ENCODE assay signal across 1 cellular context in genomic region chr1:67430358-67431155, GRCh38.
TF ChIP-seq lines count a peak whose summit lies in the region.

Gene SERBP1 (minus strand): TSS chr1:67430402. CDS start chr1:67430300, 102 bp downstream.

TF ChIP-seq in GM23338, 12 proteins besides CTCF, POLR2A, EP300 and RAD21 (continued from another document):
- TF ChIP-seq, protein P1, sequence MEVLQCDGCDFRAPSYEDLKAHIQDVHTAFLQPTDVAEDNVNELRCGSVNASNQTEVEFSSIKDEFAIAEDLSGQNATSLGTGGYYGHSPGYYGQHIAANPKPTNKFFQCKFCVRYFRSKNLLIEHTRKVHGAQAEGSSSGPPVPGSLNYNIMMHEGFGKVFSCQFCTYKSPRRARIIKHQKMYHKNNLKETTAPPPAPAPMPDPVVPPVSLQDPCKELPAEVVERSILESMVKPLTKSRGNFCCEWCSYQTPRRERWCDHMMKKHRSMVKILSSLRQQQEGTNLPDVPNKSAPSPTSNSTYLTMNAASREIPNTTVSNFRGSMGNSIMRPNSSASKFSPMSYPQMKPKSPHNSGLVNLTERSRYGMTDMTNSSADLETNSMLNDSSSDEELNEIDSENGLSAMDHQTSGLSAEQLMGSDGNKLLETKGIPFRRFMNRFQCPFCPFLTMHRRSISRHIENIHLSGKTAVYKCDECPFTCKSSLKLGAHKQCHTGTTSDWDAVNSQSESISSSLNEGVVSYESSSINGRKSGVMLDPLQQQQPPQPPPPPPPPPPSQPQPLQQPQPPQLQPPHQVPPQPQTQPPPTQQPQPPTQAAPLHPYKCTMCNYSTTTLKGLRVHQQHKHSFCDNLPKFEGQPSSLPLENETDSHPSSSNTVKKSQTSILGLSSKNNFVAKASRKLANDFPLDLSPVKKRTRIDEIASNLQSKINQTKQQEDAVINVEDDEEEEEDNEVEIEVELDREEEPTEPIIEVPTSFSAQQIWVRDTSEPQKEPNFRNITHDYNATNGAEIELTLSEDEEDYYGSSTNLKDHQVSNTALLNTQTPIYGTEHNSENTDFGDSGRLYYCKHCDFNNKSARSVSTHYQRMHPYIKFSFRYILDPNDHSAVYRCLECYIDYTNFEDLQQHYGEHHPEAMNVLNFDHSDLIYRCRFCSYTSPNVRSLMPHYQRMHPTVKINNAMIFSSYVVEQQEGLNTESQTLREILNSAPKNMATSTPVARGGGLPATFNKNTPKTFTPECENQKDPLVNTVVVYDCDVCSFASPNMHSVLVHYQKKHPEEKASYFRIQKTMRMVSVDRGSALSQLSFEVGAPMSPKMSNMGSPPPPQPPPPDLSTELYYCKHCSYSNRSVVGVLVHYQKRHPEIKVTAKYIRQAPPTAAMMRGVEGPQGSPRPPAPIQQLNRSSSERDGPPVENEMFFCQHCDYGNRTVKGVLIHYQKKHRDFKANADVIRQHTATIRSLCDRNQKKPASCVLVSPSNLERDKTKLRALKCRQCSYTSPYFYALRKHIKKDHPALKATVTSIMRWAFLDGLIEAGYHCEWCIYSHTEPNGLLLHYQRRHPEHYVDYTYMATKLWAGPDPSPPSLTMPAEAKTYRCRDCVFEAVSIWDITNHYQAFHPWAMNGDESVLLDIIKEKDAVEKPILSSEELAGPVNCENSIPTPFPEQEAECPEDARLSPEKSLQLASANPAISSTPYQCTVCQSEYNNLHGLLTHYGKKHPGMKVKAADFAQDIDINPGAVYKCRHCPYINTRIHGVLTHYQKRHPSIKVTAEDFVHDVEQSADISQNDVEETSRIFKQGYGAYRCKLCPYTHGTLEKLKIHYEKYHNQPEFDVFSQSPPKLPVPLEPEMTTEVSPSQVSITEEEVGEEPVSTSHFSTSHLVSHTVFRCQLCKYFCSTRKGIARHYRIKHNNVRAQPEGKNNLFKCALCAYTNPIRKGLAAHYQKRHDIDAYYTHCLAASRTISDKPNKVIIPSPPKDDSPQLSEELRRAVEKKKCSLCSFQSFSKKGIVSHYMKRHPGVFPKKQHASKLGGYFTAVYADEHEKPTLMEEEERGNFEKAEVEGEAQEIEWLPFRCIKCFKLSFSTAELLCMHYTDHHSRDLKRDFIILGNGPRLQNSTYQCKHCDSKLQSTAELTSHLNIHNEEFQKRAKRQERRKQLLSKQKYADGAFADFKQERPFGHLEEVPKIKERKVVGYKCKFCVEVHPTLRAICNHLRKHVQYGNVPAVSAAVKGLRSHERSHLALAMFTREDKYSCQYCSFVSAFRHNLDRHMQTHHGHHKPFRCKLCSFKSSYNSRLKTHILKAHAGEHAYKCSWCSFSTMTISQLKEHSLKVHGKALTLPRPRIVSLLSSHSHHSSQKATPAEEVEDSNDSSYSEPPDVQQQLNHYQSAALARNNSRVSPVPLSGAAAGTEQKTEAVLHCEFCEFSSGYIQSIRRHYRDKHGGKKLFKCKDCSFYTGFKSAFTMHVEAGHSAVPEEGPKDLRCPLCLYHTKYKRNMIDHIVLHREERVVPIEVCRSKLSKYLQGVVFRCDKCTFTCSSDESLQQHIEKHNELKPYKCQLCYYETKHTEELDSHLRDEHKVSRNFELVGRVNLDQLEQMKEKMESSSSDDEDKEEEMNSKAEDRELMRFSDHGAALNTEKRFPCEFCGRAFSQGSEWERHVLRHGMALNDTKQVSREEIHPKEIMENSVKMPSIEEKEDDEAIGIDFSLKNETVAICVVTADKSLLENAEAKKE (CRISPR knock-in tag; IDR thresholded peaks at IDR 0.05) = no peak
- TF ChIP-seq STAT1 (IDR thresholded peaks at IDR 0.05; ENCODE audit: unreplicated experiment) (no peak), ZNF114 (CRISPR knock-in tag; IDR thresholded peaks at IDR 0.05) (no peak), ZNF331 (CRISPR knock-in tag; IDR thresholded peaks at IDR 0.05; ENCODE audit: low read depth) (no peak), POLR2AphosphoS5 (IDR thresholded peaks at IDR 0.05; ENCODE audit: low read depth) (peak; percentile 77), EZH2phosphoT487 (IDR thresholded peaks at IDR 0.05; ENCODE audit: unreplicated experiment) (no peak), REST (IDR thresholded peaks at IDR 0.05; ENCODE audit: unreplicated experiment) (no peak), NANOG (IDR thresholded peaks at IDR 0.05; ENCODE audit: borderline replicate concordance) (no peak), CREB1 (CRISPR knock-in tag; IDR thresholded peaks at IDR 0.05; ENCODE audit: low read depth) (peak; percentile 3; the same call in 1 of the 2 replicates), JUNB (IDR thresholded peaks at IDR 0.05; ENCODE audit: unreplicated experiment) (no peak)
TF ChIP-seq in GM23338: peak in this region for 3.
